Comparison of ENCODE assay signal across 16 cellular contexts in the genomic region with DNA sequence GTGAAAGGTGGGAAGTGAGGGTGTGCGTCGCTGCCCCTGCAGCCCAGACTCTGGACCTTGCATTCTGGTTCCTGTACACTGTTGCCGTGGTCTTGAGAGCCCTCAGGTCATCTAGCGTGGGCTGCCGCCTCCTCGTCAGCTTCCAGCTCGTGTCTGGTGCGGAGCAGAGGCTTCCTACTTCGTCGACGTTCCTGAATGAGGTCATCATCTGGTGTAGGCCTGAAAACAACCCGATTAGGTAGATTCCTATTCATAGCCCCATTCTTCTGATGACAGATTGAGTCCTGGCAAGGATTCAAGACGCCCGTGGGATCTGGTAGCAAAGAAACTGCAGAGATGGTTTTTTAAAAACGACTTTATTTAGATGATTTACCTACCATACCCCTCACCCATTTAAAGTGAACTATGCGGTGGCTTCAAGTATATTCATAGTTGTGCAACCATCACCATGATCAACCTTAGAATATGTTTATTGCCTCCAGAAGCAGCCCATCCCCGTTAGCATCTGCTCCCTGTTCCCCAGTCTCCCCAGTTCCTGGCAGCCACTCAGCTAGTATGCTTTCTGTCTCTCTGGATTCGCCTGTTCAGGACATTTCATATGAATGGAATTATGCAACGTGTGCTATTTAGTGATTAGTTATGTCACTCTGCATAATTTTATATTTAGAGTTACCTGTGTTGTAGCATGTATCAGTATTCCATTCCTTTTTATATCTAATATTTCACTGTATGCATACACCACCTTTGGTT. TPM values are rescaled to one million over a fixed set of nuclear protein-coding genes. Genes with fewer than 3 reads are reported as not detected.
DNase-seq lines count a peak whose midpoint lies in the region; ATAC-seq and TF ChIP-seq lines count a peak whose summit lies in the region.
"Had no signal": no experiment of that assay in that cellular context is flagged by ENCODE, and none has a peak within 500 bp of the region (broad histone marks: within the 10 kb centered on the region; RNA-seq: fewer than 3 reads in every experiment).

No MANE protein-coding gene starts in this region.

- no peak overlapping the region for H2BK12ac ChIP-seq in neuronal stem cell (ENCODE audit: low read length)

- peaks cover 38% of the 10 kb centered on the region for H3K4me1 Mint-ChIP-seq in CD4-positive, alpha-beta T cell (ENCODE audit: low read depth)
- peaks cover 60% of the 10 kb centered on the region for H3K4me1 Mint-ChIP-seq in stimulated activated naive CD8-positive, alpha-beta T cell treated with anti-CD3 and anti-CD28 coated beads, Interleukin-15, amount 100 ng/mL, for 72 hours
- H3K4me1 Mint-ChIP-seq: CD14-positive monocyte had no signal

- CTCF ChIA-PET in CD4-positive, alpha-beta T cell (lab: Charles Lee): no interaction called here

- intact Hi-C loops in CD4-positive, alpha-beta T cell (cut with DNase I, micrococcal nuclease): no loop called here
- intact Hi-C loops in esophagus muscularis mucosa (cut with DNase I): no loop called here

- peaks cover 5% of the 10 kb centered on the region for H3K79me1 ChIP-seq in neuronal stem cell (ENCODE audit: low read depth, low read length)

- no peak overlapping the region for H3K4me3 Mint-ChIP-seq in CD4-positive, alpha-beta T cell
- no peak overlapping the region for H3K4me3 Mint-ChIP-seq in stimulated activated naive CD8-positive, alpha-beta T cell treated with anti-CD3 and anti-CD28 coated beads, Interleukin-15, amount 100 ng/mL, for 72 hours
- H3K4me3 Mint-ChIP-seq: CD14-positive monocyte had no signal

- H3K36me3 ChIP-seq in esophagus muscularis mucosa (peaks cover 5 to 65% (median 53%) of the 10 kb centered on the region in 4 donors), neuronal stem cell (replicated peaks in 1 of 2; ENCODE audit: control insufficient read depth in 2 of 2, insufficient read depth in 2 of 2, low read length in 2 of 2) (peaks cover 10 to 60% of the 10 kb centered on the region in 2 donors)

- H3K27me3 ChIP-seq in CD4-positive, alpha-beta T cell (ENCODE audit: control insufficient read depth, insufficient read depth, low read length): no peaks in the 10 kb centered on the region
- H3K27me3 ChIP-seq in esophagus muscularis mucosa (no peaks in the 10 kb centered on the region), neuronal stem cell (ENCODE audit: control insufficient read depth in 3 of 3, insufficient read depth in 3 of 3, low read depth in 1 of 3, low read length in 3 of 3) (no peaks in the 10 kb centered on the region)
- H3K27me3 ChIP-seq: gastrocnemius medialis, thyroid gland had no signal

- WGBS in esophagus muscularis mucosa: 71% methylated on average over 19 of the region's 19 CpGs
- WGBS in neuronal stem cell (ENCODE audit: extremely low coverage in 2 of 2, insufficient read length in 2 of 2, insufficient replicate concordance in 1 of 2), 2 donors: no CpG with 5 or more reads among the region's 19 CpGs

- no peak for TF ChIP-seq POLR2A in esophagus muscularis mucosa (IDR thresholded peaks at IDR 0.05; ENCODE audit: low read depth)

- H4K91ac ChIP-seq in neuronal stem cell (ENCODE audit: low read depth, low read length, poor library complexity): no peak overlapping the region

- peaks cover 76% of the 10 kb centered on the region for H3K36me3 Mint-ChIP-seq in CD4-positive, alpha-beta T cell (ENCODE audit: low read depth)

- TF ChIP-seq CTCF in CD4-positive, alpha-beta T cell (IDR thresholded peaks at IDR 0.05): no peak
- TF ChIP-seq CTCF in esophagus muscularis mucosa (IDR thresholded peaks at IDR 0.05) (no peak), GM10266 (IDR thresholded peaks at IDR 0.05; ENCODE audit: control insufficient read depth, insufficient read depth, low read depth, missing control alignments) (no peak)

- H3K27ac Mint-ChIP-seq in CD4-positive, alpha-beta T cell: peak overlapping the region; percentile 83
- H3K27ac Mint-ChIP-seq in stimulated activated naive CD8-positive, alpha-beta T cell treated with anti-CD3 and anti-CD28 coated beads, Interleukin-15, amount 100 ng/mL, for 72 hours: peak overlapping the region in 1 of 2 donors; percentile 89

- H3K14ac ChIP-seq in neuronal stem cell (ENCODE audit: low read length): peak overlapping the region; percentile 97

- H2BK120ac ChIP-seq in neuronal stem cell (ENCODE audit: low read depth, low read length): peak overlapping the region; percentile 41

- H4K8ac ChIP-seq in neuronal stem cell (ENCODE audit: low read depth, low read length): no peak overlapping the region

- H2BK15ac ChIP-seq in neuronal stem cell (ENCODE audit: low read length): peak overlapping the region; percentile 49

- no peak overlapping the region for H3K4me3 ChIP-seq in esophagus muscularis mucosa
- no peak overlapping the region for H3K4me3 ChIP-seq in neuronal stem cell (ENCODE audit: low read length in 2 of 2)
- H3K4me3 ChIP-seq: gastrocnemius medialis, GM12878, thyroid gland had no signal

- no peaks in the 10 kb centered on the region for H3K9me3 ChIP-seq in CD4-positive, alpha-beta T cell (ENCODE audit: control insufficient read depth, low read length)
- no peaks in the 10 kb centered on the region for H3K9me3 ChIP-seq in esophagus muscularis mucosa
- peaks cover 0 to 2% of the 10 kb centered on the region in 2 donors for H3K9me3 ChIP-seq in neuronal stem cell (replicated peaks in 1 of 2; ENCODE audit: control insufficient read depth in 2 of 2, insufficient read depth in 1 of 2, low read depth in 1 of 2, low read length in 2 of 2)
- H3K9me3 ChIP-seq: gastrocnemius medialis, thyroid gland had no signal

- no peak overlapping the region for H3K18ac ChIP-seq in neuronal stem cell (ENCODE audit: low read length)

- peak overlapping the region; percentile 65 for H3K23ac ChIP-seq in neuronal stem cell (ENCODE audit: low read depth, low read length, poor library complexity)

- POLR2A ChIA-PET in CD4-positive, alpha-beta T cell (lab: Charles Lee): no interaction called here

- H2AFZ ChIP-seq in neuronal stem cell (ENCODE audit: low read length): no peak overlapping the region

- H2AK5ac ChIP-seq in neuronal stem cell (ENCODE audit: low read depth, low read length): no peak overlapping the region

- no peak overlapping the region for H3K27ac ChIP-seq in CD4-positive, alpha-beta T cell (ENCODE audit: low read depth, low read length)
- peak overlapping the region; percentile 29 to 69 (median 50) for H3K27ac ChIP-seq in esophagus muscularis mucosa (replicated peaks in 1 of 4)
- no peak overlapping the region for H3K27ac ChIP-seq in neuronal stem cell (replicated peaks; ENCODE audit: low read length)
- H3K27ac ChIP-seq: thyroid gland had no signal

- no peak for TF ChIP-seq EP300 in esophagus muscularis mucosa (IDR thresholded peaks at IDR 0.05)

- H3K4me1 ChIP-seq in esophagus muscularis mucosa (peaks cover 23 to 65% (median 57%) of the 10 kb centered on the region in 4 donors), neuronal stem cell (ENCODE audit: control insufficient read depth in 2 of 2, insufficient read depth in 1 of 2, low read depth in 1 of 2, low read length in 2 of 2) (peaks cover 3 to 13% of the 10 kb centered on the region in 2 donors)
- H3K4me1 ChIP-seq: thyroid gland had no signal

- H3K4me2 ChIP-seq in neuronal stem cell (ENCODE audit: insufficient read depth, low read length, poor library complexity, severe bottlenecking): no peak overlapping the region

- H3K27me3 Mint-ChIP-seq in CD4-positive, alpha-beta T cell: no peaks in the 10 kb centered on the region
- H3K27me3 Mint-ChIP-seq in stimulated activated naive CD8-positive, alpha-beta T cell treated with anti-CD3 and anti-CD28 coated beads, Interleukin-15, amount 100 ng/mL, for 72 hours: no peaks in the 10 kb centered on the region
- H3K27me3 Mint-ChIP-seq: naive B cell had no signal

- no peaks in the 10 kb centered on the region for H3K9me3 Mint-ChIP-seq in CD4-positive, alpha-beta T cell
- H3K9me3 Mint-ChIP-seq in stimulated activated naive CD8-positive, alpha-beta T cell treated with anti-CD3 and anti-CD28 coated beads, Interleukin-15, amount 100 ng/mL, for 72 hours: no peaks in the 10 kb centered on the region
- H3K9me3 Mint-ChIP-seq: naive B cell had no signal

- no peak overlapping the region for H3K9ac ChIP-seq in neuronal stem cell (ENCODE audit: low read depth, low read length, poor library complexity)

- H3K4ac ChIP-seq in neuronal stem cell (ENCODE audit: low read length): no peak overlapping the region

- H2BK5ac ChIP-seq in neuronal stem cell (ENCODE audit: low read length): no peak overlapping the region

- DNase-seq in CD4-positive, alpha-beta T cell: no peak
- DNase-seq in esophagus muscularis mucosa (ENCODE audit: extremely low spot score) (no peak), neuronal stem cell (ENCODE audit: low spot score) (no peak), GM10266 (ENCODE audit: extremely low spot score) (no peak)
- DNase-seq in stimulated activated naive CD8-positive, alpha-beta T cell treated with anti-CD3 and anti-CD28 coated beads, Interleukin-15, amount 100 ng/mL, for 72 hours: no peak
- DNase-seq: effector CD8-positive, alpha-beta T cell; gastrocnemius medialis; Karpas-422; naive B cell; NCI-H1436 treated with DMSO at 0.1 percent for 48 hours; thyroid gland had no signal

- no peak for ATAC-seq in CD4-positive, alpha-beta T cell (ENCODE audit: poor library complexity)
- ATAC-seq in SK-N-SH treated with all-trans-retinoic acid at 6 μM for 48 hours (peak; percentile 66), GM18502 (IDR thresholded peaks at IDR 0.05; ENCODE audit: poor library complexity, unreplicated experiment) (no peak)
- ATAC-seq in stimulated activated naive CD8-positive, alpha-beta T cell treated with anti-CD3 and anti-CD28 coated beads, Interleukin-15, amount 100 ng/mL, for 72 hours: no peak
- ATAC-seq: activated CD4-positive, CD25-positive, alpha-beta regulatory T cell treated with anti-CD3 and anti-CD28 coated beads, Interleukin-2, amount 50 U/mL, for 24 hours; GM12878 had no signal

TF ChIP-seq in SK-N-SH treated with all-trans-retinoic acid at 6 μM for 48 hours, 23 proteins besides CTCF, POLR2A, EP300 and RAD21 (continues in another document):
- TF ChIP-seq, protein P1, sequence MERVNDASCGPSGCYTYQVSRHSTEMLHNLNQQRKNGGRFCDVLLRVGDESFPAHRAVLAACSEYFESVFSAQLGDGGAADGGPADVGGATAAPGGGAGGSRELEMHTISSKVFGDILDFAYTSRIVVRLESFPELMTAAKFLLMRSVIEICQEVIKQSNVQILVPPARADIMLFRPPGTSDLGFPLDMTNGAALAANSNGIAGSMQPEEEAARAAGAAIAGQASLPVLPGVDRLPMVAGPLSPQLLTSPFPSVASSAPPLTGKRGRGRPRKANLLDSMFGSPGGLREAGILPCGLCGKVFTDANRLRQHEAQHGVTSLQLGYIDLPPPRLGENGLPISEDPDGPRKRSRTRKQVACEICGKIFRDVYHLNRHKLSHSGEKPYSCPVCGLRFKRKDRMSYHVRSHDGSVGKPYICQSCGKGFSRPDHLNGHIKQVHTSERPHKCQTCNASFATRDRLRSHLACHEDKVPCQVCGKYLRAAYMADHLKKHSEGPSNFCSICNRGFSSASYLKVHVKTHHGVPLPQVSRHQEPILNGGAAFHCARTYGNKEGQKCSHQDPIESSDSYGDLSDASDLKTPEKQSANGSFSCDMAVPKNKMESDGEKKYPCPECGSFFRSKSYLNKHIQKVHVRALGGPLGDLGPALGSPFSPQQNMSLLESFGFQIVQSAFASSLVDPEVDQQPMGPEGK (CRISPR knock-in tag; IDR thresholded peaks at IDR 0.05; ENCODE audit: borderline replicate concordance): no peak
- TF ChIP-seq ZC3H10 (CRISPR knock-in tag; IDR thresholded peaks at IDR 0.05): no peak

RNA-seq across cellular contexts. Expression of gene NAXD, which starts 13.8 kb away (rescaled TPM):
- 10 to 100 TPM; 17.4 to 17.8 TPM for total RNA-seq in CD4-positive, alpha-beta T cell
- 10 to 100 TPM; 29.9 to 34.5 (median 34.0) TPM for total RNA-seq in esophagus muscularis mucosa
- polyA plus RNA-seq in neuronal stem cell (2013, experiment 1 of 2): 18.7 TPM
- 18.2 TPM for polyA plus RNA-seq in neuronal stem cell (2013, experiment 2 of 2)

Comparison
In these comparisons a context has a peak if more than half of its experiments do, and no peak if none do; other contexts are left out.
1. H3K27ac ChIP-seq: peak in esophagus muscularis mucosa (4 of 4); none in CD4-positive, alpha-beta T cell (single experiment) and neuronal stem cell (single experiment).